ENCODE assay signal across 19 cellular contexts in the genomic region with DNA sequence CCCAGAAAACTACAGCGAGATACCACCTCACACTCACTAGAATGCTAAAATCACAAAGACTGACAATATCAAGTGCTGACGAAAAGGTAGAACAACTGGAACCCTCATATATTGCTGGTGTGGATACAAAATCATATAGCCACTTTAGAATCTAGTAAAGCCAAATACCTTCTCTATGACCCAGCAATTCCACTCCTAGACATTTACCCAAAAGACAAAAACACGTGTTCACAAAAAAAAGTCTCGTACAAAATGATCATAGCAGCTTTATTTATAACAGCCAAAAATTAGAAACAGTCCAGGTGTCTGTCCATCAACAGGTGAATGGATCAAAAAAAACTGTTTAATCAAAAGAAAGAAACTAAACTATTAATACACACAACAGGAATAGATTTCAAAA.
A peak's percentile ranks its signal among the peaks of the same experiment; 100 is the strongest.
DNase-seq lines count a peak whose midpoint lies in the region; ATAC-seq and TF ChIP-seq lines count a peak whose summit lies in the region.
"Had no signal": no experiment of that assay in that cellular context is flagged by ENCODE, and none has a peak within 500 bp of the region (broad histone marks: within the 10 kb centered on the region; RNA-seq: fewer than 3 reads in every experiment).

No MANE protein-coding gene starts in this region.

- H3K27ac Mint-ChIP-seq in chondrocyte (ENCODE audit: unreplicated experiment): peak overlapping the region; percentile 20
- H3K27ac Mint-ChIP-seq in neural crest cell (ENCODE audit: unreplicated experiment): no peak overlapping the region
- H3K27ac Mint-ChIP-seq: HFFc6 had no signal

- H3K4me1 Mint-ChIP-seq in chondrocyte (ENCODE audit: low read depth) (peaks cover 42% of the 10 kb centered on the region), neural crest cell (peaks cover 64% of the 10 kb centered on the region)

- H3K36me3 Mint-ChIP-seq in chondrocyte (ENCODE audit: low read depth) (peaks cover 3% of the 10 kb centered on the region), neural crest cell (ENCODE audit: low read depth) (peaks cover 5% of the 10 kb centered on the region)

- H3K27me3 Mint-ChIP-seq in chondrocyte (ENCODE audit: low read depth) (no peaks in the 10 kb centered on the region), neural crest cell (ENCODE audit: low read depth) (no peaks in the 10 kb centered on the region)

- TF ChIP-seq EP300 in tibial nerve (IDR thresholded peaks at IDR 0.05): no peak

- 95 to 96% methylated on average over 4 of the region's 4 CpGs for WGBS in tibial nerve, 2 donors

- peaks cover 6% of the 10 kb centered on the region for H3K9me3 ChIP-seq in left ventricle myocardium inferior (replicated peaks)
- no peaks in the 10 kb centered on the region for H3K9me3 ChIP-seq in tibial nerve

- TF ChIP-seq POLR2A in tibial nerve (IDR thresholded peaks at IDR 0.05): no peak

- no peaks in the 10 kb centered on the region for H3K27me3 ChIP-seq in left ventricle myocardium inferior (ENCODE audit: low read depth)
- H3K27me3 ChIP-seq in tibial nerve: no peaks in the 10 kb centered on the region
- H3K27me3 ChIP-seq: BLaER1 treated with 17β-estradiol and CSF1 and Interleukin-3, amounts not matched to agents 10 nM and 100 nM had no signal

- intact Hi-C loops in left ventricle myocardium inferior (cut with micrococcal nuclease): no loop called here
- intact Hi-C loops in Right ventricle myocardium superior (cut with DNase I): no loop called here

- no peak for ATAC-seq in Right ventricle myocardium superior (ENCODE audit: poor library complexity)

- DNase-seq in left ventricle myocardium inferior (no peak), Right ventricle myocardium superior (no peak), chondrocyte (ENCODE audit: low spot score) (no peak), neural crest cell (ENCODE audit: low read depth, low spot score) (no peak), tibial nerve (ENCODE audit: low spot score in 2 of 2) (no peak), NCI-H187 (lab: John Stamatoyannopoulos, UW) (no peak), putamen (ENCODE audit: low spot score) (no peak)
- DNase-seq in activated naive CD4-positive, alpha-beta T cell treated with anti-CD3 and anti-CD28 coated beads, Interleukin-2, amount 50 U/mL, for 16 hours: no peak
- DNase-seq: 8988T; DMS153; HFFc6; KG1; NCI-H1048; NCI-H146; NCI-H2107; NCI-H226; NCI-H526; NK-92 treated with Interleukin-12 subunit alpha and Interleukin-12 subunit beta, amount 100 ng/mL, for 24 hours had no signal

- H3K4me3 ChIP-seq in left ventricle myocardium inferior (peak overlapping the region; percentile 65), tibial nerve (no peak overlapping the region)

- H3K4me1 ChIP-seq in left ventricle myocardium inferior: peaks cover 43% of the 10 kb centered on the region
- peaks cover 0 to 66% (median 29%) of the 10 kb centered on the region in 4 donors for H3K4me1 ChIP-seq in tibial nerve

- TF ChIP-seq CTCF in left ventricle myocardium inferior (IDR thresholded peaks at IDR 0.05; ENCODE audit: borderline replicate concordance) (no peak), chondrocyte (IDR thresholded peaks at IDR 0.05) (no peak), neural crest cell (conservative IDR thresholded peaks at IDR 0.05) (no peak), tibial nerve (IDR thresholded peaks at IDR 0.05) (no peak)

- no peaks in the 10 kb centered on the region for H3K36me3 ChIP-seq in left ventricle myocardium inferior
- no peaks in the 10 kb centered on the region for H3K36me3 ChIP-seq in tibial nerve
- H3K36me3 ChIP-seq: BLaER1 treated with 17β-estradiol and CSF1 and Interleukin-3, amounts not matched to agents 10 nM and 100 nM had no signal

- H3K4me3 Mint-ChIP-seq in chondrocyte (ENCODE audit: unreplicated experiment) (no peak overlapping the region), neural crest cell (peak overlapping the region; percentile 4)
- H3K4me3 Mint-ChIP-seq: HFFc6 had no signal

- H3K27ac ChIP-seq in left ventricle myocardium inferior (replicated peaks) (peak overlapping the region; percentile 87), tibial nerve (peak overlapping the region in 3 of 4 donors; percentile 84 to 94 (median 94))

- H3K9me3 Mint-ChIP-seq in chondrocyte (ENCODE audit: low read depth) (peaks cover 17% of the 10 kb centered on the region), neural crest cell (peaks cover 3% of the 10 kb centered on the region)
